12 cellular contexts compared by ENCODE assay signal in the genomic region with DNA sequence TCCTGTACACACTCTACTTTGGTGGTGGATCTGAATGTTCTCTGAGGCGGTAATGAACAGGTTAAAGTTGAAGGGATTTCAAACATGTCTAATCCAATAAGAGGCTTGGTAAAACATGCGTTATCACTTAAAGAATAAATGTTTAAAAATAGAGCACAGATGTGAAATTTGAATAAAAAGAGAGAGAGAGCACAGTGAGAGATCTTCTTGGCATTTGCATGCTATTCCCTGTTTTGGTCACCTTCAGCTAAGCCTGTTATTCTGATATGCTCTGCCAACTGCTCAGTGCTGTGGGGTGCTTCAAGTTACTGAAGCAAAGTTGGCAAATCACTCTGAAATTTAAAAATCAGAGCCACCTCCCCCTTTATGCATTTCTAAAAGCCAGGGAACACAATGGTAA.
A peak's percentile ranks its signal among the peaks of the same experiment; 100 is the strongest.
DNase-seq lines count a peak whose midpoint lies in the region; ATAC-seq and TF ChIP-seq lines count a peak whose summit lies in the region.
"Had no signal": no experiment of that assay in that cellular context is flagged by ENCODE, and none has a peak within 500 bp of the region (broad histone marks: within the 10 kb centered on the region; RNA-seq: fewer than 3 reads in every experiment).

No MANE protein-coding gene starts in this region.

- H2AFZ ChIP-seq in OCI-LY7 (ENCODE audit: low read length) = peak overlapping the region; percentile 76; the same call in 1 of the 2 replicates

- no TSS peak for BruUV-seq in OCI-LY7 (replicated peaks; lab: Mats Ljungman, UMichigan)

- H3K79me2 ChIP-seq in OCI-LY7 (ENCODE audit: insufficient read depth, low read depth, low read length) = no peaks in the 10 kb centered on the region

- CTCF ChIA-PET in OCI-LY7 (lab: Charles Lee; ENCODE audit: unreplicated experiment) = no interaction called here

- H3K4me3 ChIP-seq in OCI-LY7 (ENCODE audit: low read depth, low read length, poor library complexity, severe bottlenecking) = peak overlapping the region; percentile 34

- H3K36me3 ChIP-seq in OCI-LY7 (ENCODE audit: insufficient read depth, low read length) = no peaks in the 10 kb centered on the region

- no peaks in the 10 kb centered on the region for H3K36me3 Mint-ChIP-seq in activated T-cell treated with anti-CD3 and anti-CD28 coated beads, Interleukin-2, amount 50 U/mL, for 4 hours (ENCODE audit: insufficient read depth)

- POLR2A ChIA-PET in OCI-LY7 (lab: Charles Lee) = interaction anchor here (0.5 to 4.8 kb wide), 11 partner anchors 13 to 246 kb away, joined by 3 to 21 read pairs (median 4); a partner anchor contains a TSS

- H4K20me1 ChIP-seq in OCI-LY7 (ENCODE audit: insufficient read depth, low read length) = no peaks in the 10 kb centered on the region

- H3K4me2 ChIP-seq in OCI-LY7 (ENCODE audit: low read length) = peak overlapping the region; percentile 60

- ATAC-seq in GM18499 (IDR thresholded peaks at IDR 0.05; ENCODE audit: insufficient read depth, unreplicated experiment) = peak; percentile 67
- peak; percentile 54 for ATAC-seq in GM19397 (IDR thresholded peaks at IDR 0.05; ENCODE audit: unreplicated experiment)
- peak; percentile 61 for ATAC-seq in HG02852 (IDR thresholded peaks at IDR 0.05; ENCODE audit: unreplicated experiment)
- ATAC-seq in HG03196 (IDR thresholded peaks at IDR 0.05; ENCODE audit: unreplicated experiment) = no peak
- no peak for ATAC-seq in activated T-cell treated with anti-CD3 and anti-CD28 coated beads, Interleukin-2, amount 50 U/mL, for 4 hours

- H3K27ac ChIP-seq in OCI-LY7 (ENCODE audit: low read depth, low read length, poor library complexity, severe bottlenecking) = peak overlapping the region; percentile 94

- H3K27me3 Mint-ChIP-seq in activated T-cell treated with anti-CD3 and anti-CD28 coated beads, Interleukin-2, amount 50 U/mL, for 4 hours (ENCODE audit: low read depth) = peaks cover 2% of the 10 kb centered on the region
- H3K27me3 Mint-ChIP-seq: B cell had no signal

- DNase-seq in OCI-LY7 (ENCODE audit: low spot score) (peak; percentile 95), DMS 273 treated with DMSO at 0.1 percent for 48 hours (lab: John Stamatoyannopoulos, UW) (no peak), NCI-H1694 treated with DMSO at 0.1 percent for 48 hours (lab: John Stamatoyannopoulos, UW) (no peak)
- DNase-seq in activated T-cell treated with anti-CD3 and anti-CD28 coated beads, Interleukin-2, amount 50 U/mL, for 4 hours = no peak
- DNase-seq: glutamatergic neuron, retina had no signal

- H3K9me3 ChIP-seq in OCI-LY7 (ENCODE audit: low read length) = no peaks in the 10 kb centered on the region; the same call in 1 of the 2 replicates

- TF ChIP-seq CTCF in OCI-LY7 (conservative IDR thresholded peaks at IDR 0.05; ENCODE audit: low read length) = no peak

- no peak overlapping the region for H3K4me3 Mint-ChIP-seq in activated T-cell treated with anti-CD3 and anti-CD28 coated beads, Interleukin-2, amount 50 U/mL, for 4 hours
- H3K4me3 Mint-ChIP-seq: B cell; stimulated activated naive CD8-positive, alpha-beta T cell treated with anti-CD3 and anti-CD28 coated beads, Interleukin-15, Interleukin-2, amounts not matched to agents 100 ng/mL and 50 ng/mL, for 24 hours had no signal

- intact Hi-C loops in OCI-LY7 (cut with micrococcal nuclease; ENCODE audit: unreplicated experiment) = loop anchor here (1.0 to 5.0 kb wide), 6 partner anchors 21 to 873 kb away; no protein-coding TSS in a partner anchor

- H3K4me1 ChIP-seq in OCI-LY7 (ENCODE audit: insufficient read depth, low read length, poor library complexity, severe bottlenecking) = peaks cover 96% of the 10 kb centered on the region

- no peaks in the 10 kb centered on the region for H3K9me3 Mint-ChIP-seq in activated T-cell treated with anti-CD3 and anti-CD28 coated beads, Interleukin-2, amount 50 U/mL, for 4 hours
- H3K9me3 Mint-ChIP-seq: stimulated activated naive CD8-positive, alpha-beta T cell treated with anti-CD3 and anti-CD28 coated beads, Interleukin-15, Interleukin-2, amounts not matched to agents 100 ng/mL and 50 ng/mL, for 24 hours had no signal

- H3K9me2 ChIP-seq in OCI-LY7 (ENCODE audit: insufficient read depth, low read length) = no peaks in the 10 kb centered on the region

- no peaks in the 10 kb centered on the region for H3K4me1 Mint-ChIP-seq in activated T-cell treated with anti-CD3 and anti-CD28 coated beads, Interleukin-2, amount 50 U/mL, for 4 hours (ENCODE audit: low read depth)

Comparison
In these comparisons a context has a peak if more than half of its experiments do, and no peak if none do; other contexts are left out.
1. ATAC-seq: peak in GM18499 (single experiment), GM19397 (single experiment) and HG02852 (single experiment); none in HG03196 (single experiment) and activated T-cell treated with anti-CD3 and anti-CD28 coated beads, Interleukin-2, amount 50 U/mL, for 4 hours (0 of 2).